Comparison of ENCODE assay signal across 15 cellular contexts in the genomic region with DNA sequence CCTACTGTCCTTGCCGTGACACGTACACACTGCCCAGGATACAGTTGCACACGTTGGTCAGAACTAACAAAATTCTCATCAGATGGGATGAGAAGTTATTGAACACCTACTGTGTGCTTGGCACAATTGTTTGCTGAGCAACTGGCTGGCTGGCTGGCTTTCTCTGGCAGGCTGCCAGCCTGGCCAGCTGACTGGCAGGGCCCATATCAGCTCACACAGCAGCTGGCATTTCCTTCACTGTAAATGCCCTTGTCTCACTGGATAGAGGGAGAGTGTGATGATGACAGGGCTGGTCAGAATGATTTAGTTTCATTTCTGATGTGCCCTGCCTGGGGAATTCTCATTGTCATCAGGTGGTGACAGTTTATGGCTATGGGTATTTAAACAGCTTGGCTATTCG. TPM values are rescaled to one million over a fixed set of nuclear protein-coding genes. Genes with fewer than 3 reads are reported as not detected.
DNase-seq lines count a peak whose midpoint lies in the region; ATAC-seq, FAIRE-seq and TF ChIP-seq lines count a peak whose summit lies in the region.
"Had no signal": no experiment of that assay in that cellular context is flagged by ENCODE, and none has a peak within 500 bp of the region (broad histone marks: within the 10 kb centered on the region; RNA-seq: fewer than 3 reads in every experiment).

No MANE protein-coding gene starts in this region.

- no peak for ATAC-seq in GM19463 (IDR thresholded peaks at IDR 0.05; ENCODE audit: unreplicated experiment)
- ATAC-seq: esophagus mucosa had no signal

- TF ChIP-seq CTCF in endothelial cell of umbilical vein (IDR thresholded peaks at IDR 0.05; ENCODE audit: extremely low read depth in 1 of 2, insufficient read depth in 1 of 2, low read depth in 1 of 2, low read length in 2 of 2), result no peak

- no peak overlapping the region for H3K4me2 ChIP-seq in endothelial cell of umbilical vein (ENCODE audit: insufficient read depth, low read length)
- H3K4me2 ChIP-seq: hepatocyte had no signal

- dilution Hi-C loops in endothelial cell of umbilical vein (cut with MboI; ENCODE audit: extremely low pct_ligation_motif_present, low sequenced_read_pairs), result no loop called here

- FAIRE-seq in endothelial cell of umbilical vein (lab: Jason Lieb, UNC), result peak; percentile 62

- H3K27me3 ChIP-seq in endothelial cell of umbilical vein (ENCODE audit: control insufficient read depth in 2 of 2, insufficient read depth in 2 of 2, low read length in 2 of 2), result peaks cover 0 to 2% of the 10 kb centered on the region in 2 experiments

- no peak overlapping the region for H3K9ac ChIP-seq in endothelial cell of umbilical vein (replicated peaks; ENCODE audit: extremely low read depth, insufficient read depth, low read length)

- no peak for TF ChIP-seq POLR2A in endothelial cell of umbilical vein (IDR thresholded peaks at IDR 0.05; ENCODE audit: low read depth, low read length)

- no TSS peak for BruUV-seq in endothelial cell of umbilical vein (replicated peaks; lab: Mats Ljungman, UMichigan)

- intact Hi-C loops in endothelial cell of umbilical vein (cut with micrococcal nuclease), result no loop called here

- H3K9me3 ChIP-seq in endothelial cell of umbilical vein (replicated peaks; ENCODE audit: control insufficient read depth, insufficient read depth, low read length), result no peaks in the 10 kb centered on the region
- H3K9me3 ChIP-seq: HAP-1, neutrophil, suprapubic skin had no signal

- CTCF ChIA-PET in endothelial cell of umbilical vein (lab: Charles Lee), result interaction anchor here (0.9 to 4.4 kb wide), 3 partner anchors 13 to 108 kb away, joined by 3 to 30 read pairs (median 6); no protein-coding TSS in a partner anchor

- DNase-seq in NCI-H1417 (lab: John Stamatoyannopoulos, UW) (peak in 2 of 3 experiments; percentile 59 to 88), NCI-H1417 treated with DMSO at 0.1 percent for 48 hours (lab: John Stamatoyannopoulos, UW) (no peak), NCI-H510A treated with DMSO at 0.1 percent for 48 hours (lab: John Stamatoyannopoulos, UW) (peak; percentile 74), endothelial cell of umbilical vein (ENCODE audit: low read depth, low spot score) (peak; percentile 34), retina (peak; percentile 70), UCSD-AML1 (lab: John Stamatoyannopoulos, UW; ENCODE audit: unreplicated experiment) (no peak), SIG-M5 treated with dmso at 0.1 percent for 504 hours (lab: John Stamatoyannopoulos, UW; ENCODE audit: unreplicated experiment) (no peak)
- DNase-seq: 8988T; CD4-positive, alpha-beta T cell had no signal

- H3K36me3 ChIP-seq in endothelial cell of umbilical vein (ENCODE audit: control insufficient read depth in 2 of 2, extremely low read depth in 1 of 2, insufficient read depth in 2 of 2, low read length in 2 of 2), result no peaks in the 10 kb centered on the region
- H3K36me3 ChIP-seq: HAP-1, neutrophil, suprapubic skin had no signal

- no peak overlapping the region for H3K27ac ChIP-seq in endothelial cell of umbilical vein (ENCODE audit: insufficient read depth, low read depth, low read length)
- H3K27ac ChIP-seq: hepatocyte, neutrophil, suprapubic skin had no signal

- H3K9me1 ChIP-seq in endothelial cell of umbilical vein (replicated peaks; ENCODE audit: control insufficient read depth, extremely low read depth, insufficient read depth, low read length), result no peaks in the 10 kb centered on the region

- POLR2A ChIA-PET in endothelial cell of umbilical vein (lab: Charles Lee), result no interaction called here

- no peak overlapping the region for H2AFZ ChIP-seq in endothelial cell of umbilical vein (ENCODE audit: low read depth, low read length)
- H2AFZ ChIP-seq: hepatocyte had no signal

- no peak overlapping the region for H3K4me3 ChIP-seq in endothelial cell of umbilical vein (replicated peaks in 1 of 3; ENCODE audit: insufficient read depth in 1 of 3, low read depth in 1 of 3, low read length in 3 of 3)
- H3K4me3 ChIP-seq: HAP-1, hepatocyte, suprapubic skin had no signal

- no peaks in the 10 kb centered on the region for H3K79me2 ChIP-seq in endothelial cell of umbilical vein (ENCODE audit: control insufficient read depth, insufficient read depth, low read length)
- H3K79me2 ChIP-seq: hepatocyte had no signal

- H3K4me1 ChIP-seq in endothelial cell of umbilical vein (ENCODE audit: control insufficient read depth, extremely low read depth, insufficient read depth, low read length), result no peaks in the 10 kb centered on the region
- H3K4me1 ChIP-seq: HAP-1, suprapubic skin had no signal

- H4K20me1 ChIP-seq in endothelial cell of umbilical vein (replicated peaks; ENCODE audit: control insufficient read depth, extremely low read depth, insufficient read depth, low read length), result no peaks in the 10 kb centered on the region

TF ChIP-seq in endothelial cell of umbilical vein, 7 proteins besides CTCF, POLR2A, EP300 and RAD21:
- TF ChIP-seq POLR2AphosphoS5 (IDR thresholded peaks at IDR 0.05; ENCODE audit: insufficient read depth, low read depth, low read length) (no peak), JUN (IDR thresholded peaks at IDR 0.05; ENCODE audit: borderline replicate concordance, insufficient read depth, insufficient read length, low read depth) (no peak), EZH2 (IDR thresholded peaks at IDR 0.05; ENCODE audit: borderline replicate concordance, low read depth, low read length, severe bottlenecking) (no peak), MYC (IDR thresholded peaks at IDR 0.05; ENCODE audit: low read depth, low read length) (no peak), GATA2 (IDR thresholded peaks at IDR 0.05; ENCODE audit: insufficient read depth, insufficient read length, low read depth, low read length) (no peak), FOS (IDR thresholded peaks at IDR 0.05; ENCODE audit: borderline replicate concordance, insufficient read depth, low read length) (no peak)
- TF ChIP-seq, protein P1, sequence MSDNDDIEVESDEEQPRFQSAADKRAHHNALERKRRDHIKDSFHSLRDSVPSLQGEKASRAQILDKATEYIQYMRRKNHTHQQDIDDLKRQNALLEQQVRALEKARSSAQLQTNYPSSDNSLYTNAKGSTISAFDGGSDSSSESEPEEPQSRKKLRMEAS (IDR thresholded peaks at IDR 0.05; ENCODE audit: insufficient read depth, insufficient read length), result no peak
TF ChIP-seq in endothelial cell of umbilical vein: peak in this region for 0.

RNA-seq across cellular contexts. Expression of gene CAMK2N1, which starts 15.8 kb away (rescaled TPM):
- total RNA-seq in endothelial cell of umbilical vein, result 11.9 and 18.3 TPM in 2 replicates
- 3.1 and 3.3 TPM in 2 replicates for polyA plus RNA-seq in endothelial cell of umbilical vein
- polyA plus RNA-seq in endothelial cell of umbilical vein (2011; cell fraction: cytosol; rRNA removed), result 5.3 and 6.6 TPM in 2 replicates
- 2.0 and 2.1 TPM in 2 replicates for polyA plus RNA-seq in endothelial cell of umbilical vein (2011; cell fraction: nucleus; rRNA removed)
- 5.9 and 7.7 TPM in 2 replicates for polyA plus RNA-seq in endothelial cell of umbilical vein (2012)
- polyA minus RNA-seq in endothelial cell of umbilical vein, result 2.4 and 4.4 TPM in 2 replicates
- polyA minus RNA-seq in endothelial cell of umbilical vein (2011; cell fraction: cytosol; rRNA and poly(A)+ RNA removed), result not detected
- 1.8 and 2.1 TPM in 2 replicates for polyA minus RNA-seq in endothelial cell of umbilical vein (2011; cell fraction: nucleus; rRNA and poly(A)+ RNA removed)

RNA-seq across cellular contexts. Expression of gene MUL1, which starts 37.8 kb away (rescaled TPM):
- 23.9 and 28.3 TPM in 2 replicates for total RNA-seq in endothelial cell of umbilical vein
- polyA plus RNA-seq in endothelial cell of umbilical vein, result 29.5 and 31.8 TPM in 2 replicates
- 26.0 and 26.1 TPM in 2 replicates for polyA plus RNA-seq in endothelial cell of umbilical vein (2011; cell fraction: cytosol; rRNA removed)
- 14.5 TPM in 2 replicates for polyA plus RNA-seq in endothelial cell of umbilical vein (2011; cell fraction: nucleus; rRNA removed)
- polyA plus RNA-seq in endothelial cell of umbilical vein (2012), result 19.8 and 20.7 TPM in 2 replicates
- 33.6 and 36.8 TPM in 2 replicates for polyA minus RNA-seq in endothelial cell of umbilical vein
- 17.4 TPM for polyA minus RNA-seq in endothelial cell of umbilical vein (2011; cell fraction: cytosol; rRNA and poly(A)+ RNA removed)
- polyA minus RNA-seq in endothelial cell of umbilical vein (2011; cell fraction: nucleus; rRNA and poly(A)+ RNA removed), result 9.6 and 11.0 TPM in 2 replicates

Comparison
In these comparisons a context has a peak if more than half of its experiments do, and no peak if none do; other contexts are left out.
1. DNase-seq: peak in NCI-H1417 (2 of 3), NCI-H510A treated with DMSO at 0.1 percent for 48 hours (single experiment), endothelial cell of umbilical vein (single experiment) and retina (single experiment); none in NCI-H1417 treated with DMSO at 0.1 percent for 48 hours (single experiment), UCSD-AML1 (single experiment) and SIG-M5 treated with dmso at 0.1 percent for 504 hours (single experiment).